10 cellular contexts compared by ENCODE assay signal in the genomic region with DNA sequence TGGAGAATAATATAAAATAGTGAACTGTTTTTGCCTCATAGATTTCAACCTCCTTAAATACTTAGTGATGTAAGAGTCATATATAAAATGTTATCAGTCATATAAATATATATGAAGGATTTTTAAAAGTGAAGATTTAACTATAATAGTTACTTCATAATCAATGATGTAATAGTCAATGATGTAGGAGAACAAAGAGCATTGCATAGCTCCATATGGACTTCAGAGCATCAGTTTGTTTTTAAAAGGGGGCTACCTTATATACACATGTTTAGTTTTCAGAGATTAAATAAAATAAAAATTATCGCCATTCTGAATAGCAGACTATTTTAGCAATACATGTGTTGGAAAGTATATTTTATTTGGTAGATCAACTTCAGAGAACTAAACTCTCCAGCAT. TPM values are rescaled to one million over a fixed set of nuclear protein-coding genes. Genes with fewer than 3 reads are reported as not detected.
DNase-seq lines count a peak whose midpoint lies in the region; ATAC-seq and TF ChIP-seq lines count a peak whose summit lies in the region.
"Had no signal": no experiment of that assay in that cellular context is flagged by ENCODE, and none has a peak within 500 bp of the region (broad histone marks: within the 10 kb centered on the region; RNA-seq: fewer than 3 reads in every experiment).

No MANE protein-coding gene starts in this region.

- DNase-seq in CD4-positive, CD25-positive, alpha-beta regulatory T cell, result no peak
- DNase-seq in choroid plexus epithelial cell (ENCODE audit: low read depth) (no peak), neural progenitor cell (ENCODE audit: low spot score) (no peak), KG1 (lab: John Stamatoyannopoulos, UW) (no peak), cerebellum (ENCODE audit: low spot score) (no peak)
- DNase-seq: aorta, NCI-H226 had no signal

- H3K4me1 Mint-ChIP-seq in CD4-positive, CD25-positive, alpha-beta regulatory T cell, result peaks cover 5 to 42% (median 33%) of the 10 kb centered on the region in 4 donors
- H3K4me1 Mint-ChIP-seq in neural progenitor cell, result peaks cover under 1% of the 10 kb centered on the region

- H3K9ac ChIP-seq in KMS-11, result peak overlapping the region; percentile 91; the same call in 1 of the 2 replicates
- H3K9ac ChIP-seq in neural progenitor cell, result peak overlapping the region; percentile 56

- no peak overlapping the region for H2AFZ ChIP-seq in KMS-11 (ENCODE audit: low read depth)
- no peak overlapping the region for H2AFZ ChIP-seq in neural progenitor cell (replicated peaks)

- H3K36me3 Mint-ChIP-seq in CD4-positive, CD25-positive, alpha-beta regulatory T cell, result peaks cover 15% of the 10 kb centered on the region
- H3K36me3 Mint-ChIP-seq in neural progenitor cell, result peaks cover 21% of the 10 kb centered on the region

- H3K79me2 ChIP-seq in KMS-11 (ENCODE audit: insufficient read depth, low read depth) (peaks cover 60% of the 10 kb centered on the region), neural progenitor cell (ENCODE audit: low read depth) (peaks cover 77% of the 10 kb centered on the region)

- H3K4me2 ChIP-seq in KMS-11, result peak overlapping the region; percentile 95
- peak overlapping the region; percentile 98 for H3K4me2 ChIP-seq in neural progenitor cell

- no peaks in the 10 kb centered on the region for H3K9me3 Mint-ChIP-seq in CD4-positive, CD25-positive, alpha-beta regulatory T cell
- H3K9me3 Mint-ChIP-seq in neural progenitor cell, result peaks cover 12% of the 10 kb centered on the region

- peaks cover 51% of the 10 kb centered on the region for H3K4me1 ChIP-seq in CD4-positive, CD25-positive, alpha-beta regulatory T cell (ENCODE audit: control insufficient read depth, insufficient read depth, low read length, poor library complexity, severe bottlenecking)
- H3K4me1 ChIP-seq in KMS-11 (ENCODE audit: low read depth, poor library complexity, severe bottlenecking) (peaks cover 43% of the 10 kb centered on the region), neural progenitor cell (peaks cover 20% of the 10 kb centered on the region)

- no peaks in the 10 kb centered on the region for H3K27me3 Mint-ChIP-seq in CD4-positive, CD25-positive, alpha-beta regulatory T cell
- H3K27me3 Mint-ChIP-seq in neural progenitor cell (ENCODE audit: insufficient read depth, low read depth), result peaks cover under 1% of the 10 kb centered on the region

- H3K36me3 ChIP-seq in CD4-positive, CD25-positive, alpha-beta regulatory T cell (ENCODE audit: control insufficient read depth, insufficient read depth, low read length), result peaks cover 6% of the 10 kb centered on the region
- H3K36me3 ChIP-seq in KMS-11 (ENCODE audit: insufficient read depth) (no peaks in the 10 kb centered on the region), neural progenitor cell (peaks cover 3% of the 10 kb centered on the region)

- peaks cover 15% of the 10 kb centered on the region for H3F3A ChIP-seq in neural progenitor cell (ENCODE audit: low read depth)

- H3K27ac ChIP-seq in CD4-positive, CD25-positive, alpha-beta regulatory T cell (ENCODE audit: insufficient read depth, low read length, poor library complexity, severe bottlenecking), result peak overlapping the region; percentile 89
- peak overlapping the region; percentile 92; the same call in 1 of the 2 replicates for H3K27ac ChIP-seq in KMS-11
- H3K27ac ChIP-seq in neural progenitor cell, result no peak overlapping the region

- no peaks in the 10 kb centered on the region for H3K9me3 ChIP-seq in CD4-positive, CD25-positive, alpha-beta regulatory T cell (ENCODE audit: control insufficient read depth in 2 of 2, low read length in 2 of 2)
- peaks cover 3% of the 10 kb centered on the region for H3K9me3 ChIP-seq in neural progenitor cell (ENCODE audit: low read depth)

- no peak for ATAC-seq in CD4-positive, CD25-positive, alpha-beta regulatory T cell (ENCODE audit: low read depth in 2 of 2)
- no peak for ATAC-seq in HG03045 (IDR thresholded peaks at IDR 0.05; ENCODE audit: unreplicated experiment)
- ATAC-seq in HG02610 (IDR thresholded peaks at IDR 0.05; ENCODE audit: unreplicated experiment), result no peak

- no peak for TF ChIP-seq CTCF in KMS-11 (conservative IDR thresholded peaks at IDR 0.05; ENCODE audit: low read depth, low read length)
- no peak for TF ChIP-seq CTCF in choroid plexus epithelial cell (conservative IDR thresholded peaks at IDR 0.05; ENCODE audit: low read depth, low read length)
- no peak for TF ChIP-seq CTCF in neural progenitor cell (IDR thresholded peaks at IDR 0.05)

- H3K27me3 ChIP-seq in CD4-positive, CD25-positive, alpha-beta regulatory T cell (ENCODE audit: control insufficient read depth, insufficient read depth, low read length), result no peaks in the 10 kb centered on the region
- no peaks in the 10 kb centered on the region for H3K27me3 ChIP-seq in KMS-11 (ENCODE audit: insufficient read depth, low read depth)
- H3K27me3 ChIP-seq in neural progenitor cell, result no peaks in the 10 kb centered on the region

- H3K4me3 Mint-ChIP-seq in CD4-positive, CD25-positive, alpha-beta regulatory T cell, result peak overlapping the region in 1 of 4 donors; percentile 81
- no peak overlapping the region for H3K4me3 Mint-ChIP-seq in neural progenitor cell

- peak overlapping the region; percentile 95 for H3K4me3 ChIP-seq in CD4-positive, CD25-positive, alpha-beta regulatory T cell (ENCODE audit: low read depth, low read length)
- H3K4me3 ChIP-seq in KMS-11 (IDR thresholded peaks at IDR 0.05; ENCODE audit: insufficient read depth, low read depth, low read length) (no peak overlapping the region), choroid plexus epithelial cell (ENCODE audit: low read depth, low read length) (peak overlapping the region; percentile 79), neural progenitor cell (peak overlapping the region; percentile 86)

- H3K27ac Mint-ChIP-seq in CD4-positive, CD25-positive, alpha-beta regulatory T cell, result peak overlapping the region in 1 of 3 donors; percentile 81
- no peak overlapping the region for H3K27ac Mint-ChIP-seq in neural progenitor cell

- H4K20me1 ChIP-seq in KMS-11 (ENCODE audit: insufficient read depth) (no peaks in the 10 kb centered on the region), neural progenitor cell (ENCODE audit: low read depth) (peaks cover 10% of the 10 kb centered on the region)

RNA-seq across cellular contexts. Expression of gene EPC1, which starts 29.1 kb away (rescaled TPM):
- total RNA-seq in CD4-positive, CD25-positive, alpha-beta regulatory T cell, result 218 TPM
- polyA plus RNA-seq in CD4-positive, CD25-positive, alpha-beta regulatory T cell, result 10 to 100 TPM; 46.6 to 64.4 (median 56.8) TPM
- 36.0 and 45.4 TPM in 2 replicates for total RNA-seq in neural progenitor cell (ENCODE audit: low replicate concordance)
- total RNA-seq in cerebellum, result 118 TPM
